Comparison of ENCODE assay signal across 8 cellular contexts in genomic region chr6:7050911-7051779, GRCh38. TPM values are rescaled to one million over a fixed set of nuclear protein-coding genes. Genes with fewer than 3 reads are reported as not detected.
DNase-seq lines count a peak whose midpoint lies in the region; ATAC-seq and TF ChIP-seq lines count a peak whose summit lies in the region.

No MANE protein-coding gene starts in this region.

- H3K4me3 ChIP-seq in GM12865 (ENCODE audit: low read depth, low read length) (peak overlapping the region; percentile 62), RWPE2 (ENCODE audit: severe bottlenecking) (peak overlapping the region; percentile 24), body of pancreas (peak overlapping the region; percentile 41 to 62), iPS-18a (ENCODE audit: low read length) (peak overlapping the region; percentile 70), skeletal muscle satellite cell (ENCODE audit: low read length) (peak overlapping the region; percentile 68)

- H3K4me1 ChIP-seq in RWPE2 (ENCODE audit: insufficient read depth, poor library complexity, severe bottlenecking), result peaks cover 7% of the 10 kb centered on the region
- peaks cover 26% of the 10 kb centered on the region for H3K4me1 ChIP-seq in body of pancreas
- peaks cover 9% of the 10 kb centered on the region for H3K4me1 ChIP-seq in iPS-18a (ENCODE audit: control insufficient read depth, low read depth, low read length)
- H3K4me1 ChIP-seq in skeletal muscle satellite cell (ENCODE audit: control insufficient read depth, insufficient read depth, low read length), result peaks cover 24% of the 10 kb centered on the region

- peak in 2 of 3 donors; percentile 38 to 53 for TF ChIP-seq POLR2A in body of pancreas (IDR thresholded peaks at IDR 0.05)

- 8 to 25% methylated on average over 10 to 63 of the region's 67 CpGs for WGBS in body of pancreas, 2 donors

- peak overlapping the region; percentile 93 for H3K4me2 ChIP-seq in skeletal muscle satellite cell (ENCODE audit: low read length)

- peak overlapping the region; percentile 61 for H3K9ac ChIP-seq in iPS-18a (ENCODE audit: low read length)
- peak overlapping the region; percentile 71 for H3K9ac ChIP-seq in skeletal muscle satellite cell (ENCODE audit: low read depth, low read length)

- intact Hi-C loops in body of pancreas (cut with DNase I), result no loop called here

- H3K27ac ChIP-seq in RWPE2 (ENCODE audit: poor library complexity, severe bottlenecking) (peak overlapping the region; percentile 48), body of pancreas (peak overlapping the region; percentile 89 to 96 (median 92)), iPS-18a (ENCODE audit: low read length) (no peak overlapping the region)

- peak; percentile 33 for DNase-seq in GM12865 (ENCODE audit: low read depth)
- peak; percentile 74 for DNase-seq in RWPE2 (ENCODE audit: low spot score)
- DNase-seq in body of pancreas, result peak; percentile 57 to 64 (median 60)
- DNase-seq in NCI-H187 treated with DMSO at 0.1 percent for 48 hours (lab: John Stamatoyannopoulos, UW), result no peak
- no peak for DNase-seq in amniotic stem cell (lab: John Stamatoyannopoulos, UW)

- H3K9me3 ChIP-seq in RWPE2 (ENCODE audit: severe bottlenecking), result no peaks in the 10 kb centered on the region
- H3K9me3 ChIP-seq in body of pancreas, result no peaks in the 10 kb centered on the region
- H3K9me3 ChIP-seq in iPS-18a (ENCODE audit: control insufficient read depth, low read depth, low read length), result no peaks in the 10 kb centered on the region
- H3K9me3 ChIP-seq in skeletal muscle satellite cell (replicated peaks; ENCODE audit: low read length), result no peaks in the 10 kb centered on the region

- H3K36me3 ChIP-seq in RWPE2 (ENCODE audit: low read depth) (no peaks in the 10 kb centered on the region), body of pancreas (replicated peaks in 1 of 2; ENCODE audit: insufficient read depth in 1 of 2, low read depth in 2 of 2) (no peaks in the 10 kb centered on the region), iPS-18a (ENCODE audit: control insufficient read depth, low read depth, low read length) (no peaks in the 10 kb centered on the region), skeletal muscle satellite cell (ENCODE audit: insufficient read depth, low read length) (no peaks in the 10 kb centered on the region)

- H3K27me3 ChIP-seq in RWPE2 (ENCODE audit: insufficient read depth, poor library complexity, severe bottlenecking), result no peaks in the 10 kb centered on the region
- H3K27me3 ChIP-seq in body of pancreas, result no peaks in the 10 kb centered on the region
- H3K27me3 ChIP-seq in iPS-18a (ENCODE audit: control insufficient read depth, insufficient read depth, low read length), result peaks cover 28% of the 10 kb centered on the region
- no peaks in the 10 kb centered on the region for H3K27me3 ChIP-seq in skeletal muscle satellite cell (ENCODE audit: control insufficient read depth, insufficient read depth, low read length)

- ATAC-seq in HG03175 (IDR thresholded peaks at IDR 0.05; ENCODE audit: unreplicated experiment) (peak; percentile 41), RWPE2 (ENCODE audit: low read depth) (peak; percentile 95), body of pancreas (peak; percentile 58)

- TF ChIP-seq CTCF in GM12865 (IDR thresholded peaks at IDR 0.05; ENCODE audit: insufficient read depth, low read depth, low read length, missing control alignments) (no peak), RWPE2 (IDR thresholded peaks at IDR 0.05; ENCODE audit: poor library complexity, severe bottlenecking) (no peak), body of pancreas (IDR thresholded peaks at IDR 0.05) (no peak)

RNA-seq across cellular contexts. Expression of gene RREB1, which starts 56.6 kb away (rescaled TPM):
- 10 to 100 TPM; 33.5 to 44.8 TPM for total RNA-seq in body of pancreas
- 14.2 and 14.7 TPM in 2 replicates for total RNA-seq in skeletal muscle satellite cell (2012; rRNA removed)

Comparison
In these comparisons a context has a peak if more than half of its experiments do, and no peak if none do; other contexts are left out.
1. DNase-seq: peak in GM12865 (single experiment), RWPE2 (single experiment) and body of pancreas (4 of 4); none in NCI-H187 treated with DMSO at 0.1 percent for 48 hours (single experiment) and amniotic stem cell (single experiment).
2. ATAC-seq: peak in every context shown above with its lines; median percentile 95 in RWPE2; 58 in body of pancreas; 41 in HG03175.
3. Peak in every context shown above with its lines, with median percentiles within 50 percentile points of each other: H3K4me3 ChIP-seq.